Comparison of ENCODE assay signal across 28 cellular contexts in the genomic region with DNA sequence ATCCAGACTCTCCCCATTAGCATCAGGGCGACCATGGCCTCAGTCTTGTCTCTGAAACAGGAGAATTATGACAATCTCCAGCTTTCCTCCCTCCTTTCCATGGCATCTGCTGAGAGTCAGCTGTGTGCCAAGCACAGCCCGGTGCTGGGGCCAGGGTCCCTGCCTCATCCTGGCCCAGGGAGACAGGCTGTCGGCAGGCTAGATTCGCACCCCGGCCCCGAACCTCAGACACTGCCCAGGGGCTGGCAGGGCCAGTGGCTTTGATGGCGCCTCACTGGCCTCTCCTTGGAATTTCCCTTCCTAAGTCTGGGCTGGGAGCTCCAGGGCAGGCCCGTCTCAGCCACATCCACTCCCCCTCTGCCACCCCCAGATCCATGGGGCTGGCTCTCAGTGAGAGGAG. TPM values are rescaled to one million over a fixed set of nuclear protein-coding genes. Genes with fewer than 3 reads are reported as not detected.
DNase-seq lines count a peak whose midpoint lies in the region; ATAC-seq, FAIRE-seq and TF ChIP-seq lines count a peak whose summit lies in the region.
"Had no signal": no experiment of that assay in that cellular context is flagged by ENCODE, and none has a peak within 500 bp of the region (broad histone marks: within the 10 kb centered on the region; RNA-seq: fewer than 3 reads in every experiment).

No MANE protein-coding gene starts in this region.

- H2BK20ac ChIP-seq in H1 (ENCODE audit: low read length), result no peak overlapping the region

- peaks cover 20% of the 10 kb centered on the region for H3K9me3 Mint-ChIP-seq in activated CD8-positive, alpha-beta T cell treated with anti-CD3 and anti-CD28 coated beads, Interleukin-2, amount 10 ng/mL, durations not matched to agents 7 days and 5 days (ENCODE audit: insufficient read depth)
- H3K9me3 Mint-ChIP-seq in activated CD8-positive, alpha-beta T cell treated with anti-CD3 and anti-CD28 coated beads for 36 hours, result peaks cover 11% of the 10 kb centered on the region

- H3K27me3 ChIP-seq in H1 (replicated peaks in 1 of 4; ENCODE audit: control insufficient read depth in 3 of 4, extremely low read depth in 1 of 4, insufficient read depth in 3 of 4, low read length in 3 of 4) (no peaks in the 10 kb centered on the region; a peak in 2 of 7 replicates), neuronal stem cell (ENCODE audit: control insufficient read depth in 3 of 3, insufficient read depth in 3 of 3, low read depth in 1 of 3, low read length in 3 of 3) (peaks cover 0 to 14% (median 0%) of the 10 kb centered on the region in 3 experiments), SJCRH30 (no peaks in the 10 kb centered on the region)
- H3K27me3 ChIP-seq: BE2C, BLaER1 had no signal

- WGBS in H1 (ENCODE audit: extremely low coverage in 1 of 2, insufficient coverage in 1 of 2, insufficient read length in 1 of 2, insufficient replicate concordance in 2 of 2, low coverage in 1 of 2, low lambda C conversion rate in 2 of 2, missing lambda C conversion rate in 1 of 2), 2 experiments, result 91% methylated on average over 8 of the region's 8 CpGs; no CpG with 5 or more reads in 1 of the 2 experiments
- no CpG with 5 or more reads among the region's 8 CpGs for WGBS in neuronal stem cell (ENCODE audit: extremely low coverage in 2 of 2, insufficient read length in 2 of 2, insufficient replicate concordance in 1 of 2), 2 donors

- TF ChIP-seq CTCF in activated CD8-positive, alpha-beta T cell treated with anti-CD3 and anti-CD28 coated beads for 36 hours (IDR thresholded peaks at IDR 0.05), result no peak
- TF ChIP-seq CTCF in H1 (IDR thresholded peaks at IDR 0.05; ENCODE audit: control extremely low read depth in 1 of 3, insufficient read depth in 1 of 3, low read depth in 1 of 3, low read length in 3 of 3), result no peak
- TF ChIP-seq CTCF in kidney (IDR thresholded peaks at IDR 0.05; ENCODE audit: borderline replicate concordance, extremely low read depth, insufficient read depth), result no peak

- H3K14ac ChIP-seq in H1 (ENCODE audit: insufficient read length) (no peak overlapping the region), neuronal stem cell (ENCODE audit: low read length) (no peak overlapping the region)

- H3K4me3 Mint-ChIP-seq in activated CD8-positive, alpha-beta T cell treated with anti-CD3 and anti-CD28 coated beads, Interleukin-2, amount 10 ng/mL, durations not matched to agents 7 days and 5 days, result no peak overlapping the region
- H3K4me3 Mint-ChIP-seq in activated CD8-positive, alpha-beta T cell treated with anti-CD3 and anti-CD28 coated beads for 36 hours, result no peak overlapping the region
- H3K4me3 Mint-ChIP-seq: CD14-positive monocyte; CD4-positive, alpha-beta memory T cell; CD4-positive, CD25-positive, alpha-beta regulatory T cell; CD8-positive, alpha-beta memory T cell had no signal

- H2BK12ac ChIP-seq in H1 (ENCODE audit: low read depth, low read length) (no peak overlapping the region), neuronal stem cell (ENCODE audit: low read length) (no peak overlapping the region)

- no peak overlapping the region for H3K4ac ChIP-seq in H1 (replicated peaks; ENCODE audit: insufficient read length, low read depth, low read length)
- no peak overlapping the region for H3K4ac ChIP-seq in neuronal stem cell (ENCODE audit: low read length)

- H3K9ac ChIP-seq in H1 (replicated peaks in 1 of 4; ENCODE audit: extremely low read depth in 1 of 4, low read depth in 3 of 4, low read length in 3 of 4) (no peak overlapping the region), kidney (ENCODE audit: low read length in 2 of 2) (no peak overlapping the region), neuronal stem cell (ENCODE audit: low read depth, low read length, poor library complexity) (no peak overlapping the region)
- H3K9ac ChIP-seq: BLaER1 had no signal

- H3K4me3 ChIP-seq in H1 (ENCODE audit: extremely low read depth in 1 of 4, insufficient read depth in 2 of 4, low read depth in 3 of 4, low read length in 4 of 4) (no peak overlapping the region), kidney (ENCODE audit: low read length in 2 of 2) (no peak overlapping the region), neuronal stem cell (ENCODE audit: low read length in 2 of 2) (no peak overlapping the region), SJCRH30 (no peak overlapping the region)
- H3K4me3 ChIP-seq: A549, BLaER1, GM12878 had no signal

- no peaks in the 10 kb centered on the region for H4K20me1 ChIP-seq in H1 (replicated peaks in 1 of 2; ENCODE audit: control insufficient read depth in 1 of 2, insufficient read depth in 2 of 2, low read length in 2 of 2)
- H4K20me1 ChIP-seq: BLaER1 had no signal

- H3K36me3 Mint-ChIP-seq in activated CD8-positive, alpha-beta T cell treated with anti-CD3 and anti-CD28 coated beads, Interleukin-2, amount 10 ng/mL, durations not matched to agents 7 days and 5 days (ENCODE audit: low read depth), result peaks cover 4% of the 10 kb centered on the region
- H3K36me3 Mint-ChIP-seq in activated CD8-positive, alpha-beta T cell treated with anti-CD3 and anti-CD28 coated beads for 36 hours (ENCODE audit: low read depth), result no peaks in the 10 kb centered on the region
- H3K36me3 Mint-ChIP-seq: CD14-positive monocyte; CD4-positive, CD25-positive, alpha-beta regulatory T cell had no signal

- no peaks in the 10 kb centered on the region for H3K4me1 Mint-ChIP-seq in activated CD8-positive, alpha-beta T cell treated with anti-CD3 and anti-CD28 coated beads, Interleukin-2, amount 10 ng/mL, durations not matched to agents 7 days and 5 days (ENCODE audit: low read depth)
- H3K4me1 Mint-ChIP-seq in activated CD8-positive, alpha-beta T cell treated with anti-CD3 and anti-CD28 coated beads for 36 hours (ENCODE audit: low read depth), result no peaks in the 10 kb centered on the region
- H3K4me1 Mint-ChIP-seq: CD14-positive monocyte; CD4-positive, alpha-beta memory T cell; CD4-positive, CD25-positive, alpha-beta regulatory T cell; CD8-positive, alpha-beta memory T cell had no signal

- H3K4me1 ChIP-seq in H1 (replicated peaks in 1 of 4; ENCODE audit: control insufficient read depth in 3 of 4, insufficient read depth in 4 of 4, low read length in 3 of 4) (no peaks in the 10 kb centered on the region; a peak in 3 of 7 replicates), kidney (ENCODE audit: control insufficient read depth in 1 of 2, insufficient read depth in 1 of 2, low read depth in 1 of 2, low read length in 2 of 2) (no peaks in the 10 kb centered on the region), neuronal stem cell (ENCODE audit: control insufficient read depth in 2 of 2, insufficient read depth in 1 of 2, low read depth in 1 of 2, low read length in 2 of 2) (no peaks in the 10 kb centered on the region), SJCRH30 (peaks cover 11% of the 10 kb centered on the region)
- H3K4me1 ChIP-seq: A549, BE2C had no signal

- intact Hi-C loops in activated CD8-positive, alpha-beta T cell treated with anti-CD3 and anti-CD28 coated beads for 36 hours (cut with micrococcal nuclease), result no loop called here
- intact Hi-C loops in kidney (cut with DNase I), result no loop called here

- H3K79me1 ChIP-seq in H1 (ENCODE audit: low read depth, low read length) (no peaks in the 10 kb centered on the region), neuronal stem cell (ENCODE audit: low read depth, low read length) (no peaks in the 10 kb centered on the region)

- FAIRE-seq in H1 (lab: Jason Lieb, UNC), result no peak
- FAIRE-seq in kidney (lab: Jason Lieb, UNC), result no peak
- FAIRE-seq: A549, GM12878, GM12892, GM18507 had no signal

- no peak overlapping the region for H3K4me2 ChIP-seq in H1 (ENCODE audit: insufficient read depth in 1 of 2, low read depth in 2 of 2, low read length in 2 of 2)
- no peak overlapping the region for H3K4me2 ChIP-seq in neuronal stem cell (ENCODE audit: insufficient read depth, low read length, poor library complexity, severe bottlenecking)
- H3K4me2 ChIP-seq: A549, BLaER1 had no signal

- POLR2A ChIA-PET in activated CD8-positive, alpha-beta T cell treated with anti-CD3 and anti-CD28 coated beads, Interleukin-2, amount 10 ng/mL, durations not matched to agents 7 days and 5 days (lab: Charles Lee), result no interaction called here
- POLR2A ChIA-PET in activated CD8-positive, alpha-beta T cell treated with anti-CD3 and anti-CD28 coated beads for 36 hours (lab: Charles Lee), result no interaction called here
- POLR2A ChIA-PET in H1 (lab: Charles Lee; ENCODE audit: partially characterized antibody), result interaction anchor here (1.5 kb wide), 1 partner anchor 10 kb away, joined by 7 read pairs; no protein-coding TSS in a partner anchor

- no peak for TF ChIP-seq EP300 in H1 (IDR thresholded peaks at IDR 0.05; ENCODE audit: borderline replicate concordance in 1 of 2, low read depth in 2 of 2, low read length in 2 of 2)

- TF ChIP-seq RAD21 in H1 (IDR thresholded peaks at IDR 0.05 in 1 of 2, conservative IDR thresholded peaks at IDR 0.05 in 1 of 2; ENCODE audit: low read depth in 2 of 2, low read length in 2 of 2), result no peak

- H2BK120ac ChIP-seq in H1 (replicated peaks; ENCODE audit: low read depth, low read length) (no peak overlapping the region), neuronal stem cell (ENCODE audit: low read depth, low read length) (no peak overlapping the region)

- H3K79me2 ChIP-seq in H1 (ENCODE audit: control insufficient read depth in 1 of 2, insufficient read depth in 2 of 2, low read length in 2 of 2), result no peaks in the 10 kb centered on the region

- no peak overlapping the region for H3K18ac ChIP-seq in H1 (ENCODE audit: extremely low read depth, low read length)
- peak overlapping the region; percentile 29 for H3K18ac ChIP-seq in neuronal stem cell (ENCODE audit: low read length)

- ATAC-seq in activated CD8-positive, alpha-beta T cell treated with anti-CD3 and anti-CD28 coated beads, Interleukin-2, amount 10 ng/mL, durations not matched to agents 7 days and 5 days, result no peak
- no peak for ATAC-seq in activated CD8-positive, alpha-beta T cell treated with anti-CD3 and anti-CD28 coated beads for 36 hours
- ATAC-seq: GM12878 had no signal

- H3K56ac ChIP-seq in H1 (replicated peaks; ENCODE audit: insufficient read length, low read depth, low read length), result no peak overlapping the region

- H2BK5ac ChIP-seq in H1 (ENCODE audit: low read depth, low read length), result no peak overlapping the region
- peak overlapping the region; percentile 10 for H2BK5ac ChIP-seq in neuronal stem cell (ENCODE audit: low read length)

- H4K8ac ChIP-seq in H1 (ENCODE audit: extremely low read depth, insufficient read depth, low read length), result peak overlapping the region; percentile 43; the same call in 1 of the 2 replicates
- H4K8ac ChIP-seq in neuronal stem cell (ENCODE audit: low read depth, low read length), result no peak overlapping the region

- H3K23me2 ChIP-seq in H1 (ENCODE audit: low read depth, low read length), result no peaks in the 10 kb centered on the region

- no peak for DNase-seq in activated CD8-positive, alpha-beta T cell treated with anti-CD3 and anti-CD28 coated beads, Interleukin-2, amount 10 ng/mL, durations not matched to agents 7 days and 5 days
- no peak for DNase-seq in activated CD8-positive, alpha-beta T cell treated with anti-CD3 and anti-CD28 coated beads for 36 hours
- DNase-seq in H1 (ENCODE audit: low read depth in 1 of 2, low spot score in 2 of 2) (no peak), kidney (peak; percentile 54), neuronal stem cell (ENCODE audit: low spot score) (no peak), SJCRH30 (no peak), NCI-H1105 (lab: John Stamatoyannopoulos, UW) (no peak)
- DNase-seq: BE2C; C1 segment of cervical spinal cord; CD4-positive, alpha-beta memory T cell; CD8-positive, alpha-beta memory T cell; COR-L47; DMS 273 treated with DMSO at 0.1 percent for 48 hours; DMS153; DMS79; EL; GDM1 had no signal

- H2BK15ac ChIP-seq in H1 (ENCODE audit: low read length) (no peak overlapping the region), neuronal stem cell (ENCODE audit: low read length) (no peak overlapping the region)

- H4K5ac ChIP-seq in H1 (ENCODE audit: insufficient read length, low read depth, low read length), result no peak overlapping the region

- H2AFZ ChIP-seq in H1 (ENCODE audit: low read length) (no peak overlapping the region), neuronal stem cell (ENCODE audit: low read length) (no peak overlapping the region)

- H3K9me3 ChIP-seq in H1 (ENCODE audit: insufficient read depth in 2 of 2, low read depth in 1 of 2, low read length in 1 of 2), result peaks cover 12 to 18% of the 10 kb centered on the region in 2 experiments
- peaks cover 0 to 17% of the 10 kb centered on the region in 2 donors for H3K9me3 ChIP-seq in kidney (ENCODE audit: control insufficient read depth in 1 of 2, low read length in 2 of 2)
- H3K9me3 ChIP-seq in neuronal stem cell (replicated peaks in 1 of 2; ENCODE audit: control insufficient read depth in 2 of 2, insufficient read depth in 1 of 2, low read depth in 1 of 2, low read length in 2 of 2), result peaks cover 9 to 14% of the 10 kb centered on the region in 2 donors
- peaks cover 11% of the 10 kb centered on the region for H3K9me3 ChIP-seq in SJCRH30 (replicated peaks)

- no peak overlapping the region for H3K27ac ChIP-seq in H1 (ENCODE audit: low read depth, low read length)
- H3K27ac ChIP-seq in kidney (ENCODE audit: low read depth in 2 of 2, low read length in 2 of 2), result no peak overlapping the region
- H3K27ac ChIP-seq in neuronal stem cell (replicated peaks; ENCODE audit: low read length), result no peak overlapping the region
- no peak overlapping the region for H3K27ac ChIP-seq in SJCRH30
- H3K27ac ChIP-seq: 22Rv1, A549, BLaER1 had no signal

- no peaks in the 10 kb centered on the region for H3K27me3 Mint-ChIP-seq in activated CD8-positive, alpha-beta T cell treated with anti-CD3 and anti-CD28 coated beads, Interleukin-2, amount 10 ng/mL, durations not matched to agents 7 days and 5 days (ENCODE audit: low read depth)
- H3K27me3 Mint-ChIP-seq in activated CD8-positive, alpha-beta T cell treated with anti-CD3 and anti-CD28 coated beads for 36 hours, result no peaks in the 10 kb centered on the region

- CTCF ChIA-PET in activated CD8-positive, alpha-beta T cell treated with anti-CD3 and anti-CD28 coated beads, Interleukin-2, amount 10 ng/mL, durations not matched to agents 7 days and 5 days (lab: Charles Lee), result interaction anchor here (0.8 to 1.5 kb wide), 3 partner anchors 9 to 134 kb away, joined by 3 to 4 read pairs (median 3); no protein-coding TSS in a partner anchor
- CTCF ChIA-PET in activated CD8-positive, alpha-beta T cell treated with anti-CD3 and anti-CD28 coated beads for 36 hours (lab: Charles Lee), result interaction anchor here (1.3 kb wide), 1 partner anchor 10 kb away, joined by 3 read pairs; no protein-coding TSS in a partner anchor
- CTCF ChIA-PET in H1 (lab: Charles Lee; ENCODE audit: partially characterized antibody), result interaction anchor here (1.0 to 6.7 kb wide), 9 partner anchors 10 to 400 kb away, joined by 3 to 79 read pairs (median 4); a partner anchor contains a TSS

- no peaks in the 10 kb centered on the region for H3K36me3 ChIP-seq in H1 (ENCODE audit: control insufficient read depth in 2 of 4, insufficient read depth in 4 of 4, low read length in 3 of 4)
- no peaks in the 10 kb centered on the region for H3K36me3 ChIP-seq in kidney (ENCODE audit: control insufficient read depth in 1 of 2, insufficient read depth in 2 of 2, low read length in 2 of 2)
- H3K36me3 ChIP-seq in neuronal stem cell (replicated peaks in 1 of 2; ENCODE audit: control insufficient read depth in 2 of 2, insufficient read depth in 2 of 2, low read length in 2 of 2), result no peaks in the 10 kb centered on the region
- H3K36me3 ChIP-seq in SJCRH30, result no peaks in the 10 kb centered on the region
- H3K36me3 ChIP-seq: BLaER1 had no signal

- no peak for TF ChIP-seq POLR2A in H1 (IDR thresholded peaks at IDR 0.05; ENCODE audit: control extremely low read depth in 1 of 2, low read depth in 2 of 2, low read length in 2 of 2)

- H3K23ac ChIP-seq in H1 (ENCODE audit: insufficient read length) (no peak overlapping the region), neuronal stem cell (ENCODE audit: low read depth, low read length, poor library complexity) (no peak overlapping the region)

- H2AK5ac ChIP-seq in H1 (ENCODE audit: low read depth, low read length) (no peak overlapping the region), neuronal stem cell (ENCODE audit: low read depth, low read length) (no peak overlapping the region)

- no peak overlapping the region for H4K91ac ChIP-seq in H1 (replicated peaks; ENCODE audit: insufficient read length, low read length)
- no peak overlapping the region for H4K91ac ChIP-seq in neuronal stem cell (ENCODE audit: low read depth, low read length, poor library complexity)

- peak overlapping the region; percentile 9 for H3K27ac Mint-ChIP-seq in activated CD8-positive, alpha-beta T cell treated with anti-CD3 and anti-CD28 coated beads, Interleukin-2, amount 10 ng/mL, durations not matched to agents 7 days and 5 days
- no peak overlapping the region for H3K27ac Mint-ChIP-seq in activated CD8-positive, alpha-beta T cell treated with anti-CD3 and anti-CD28 coated beads for 36 hours
- H3K27ac Mint-ChIP-seq: CD14-positive monocyte had no signal

RNA-seq across cellular contexts. Expression of a gene that starts 15.6 kb away (rescaled TPM):
- not detected for total RNA-seq in activated CD8-positive, alpha-beta T cell treated with anti-CD3 and anti-CD28 coated beads, Interleukin-2, amount 10 ng/mL, durations not matched to agents 7 days and 5 days
- not detected for total RNA-seq in activated CD8-positive, alpha-beta T cell treated with anti-CD3 and anti-CD28 coated beads for 36 hours
- total RNA-seq in H1 (2021; fragmentation: NEBNext Ultra II Directional; extraction: Animal tissue kit (Norgen Biotek cat#: 25700)), result 0.38 and 0.63 TPM in 2 replicates
- polyA plus RNA-seq in H1 (2011; rRNA removed) (1.0 and 2.6 TPM in 2 replicates), kidney (ENCODE audit: insufficient read depth, low read depth, low replicate concordance) (not detected)
- 1.5 TPM for polyA plus RNA-seq in H1 (2011; cell fraction: cytosol; rRNA removed)
- 3.8 TPM for polyA plus RNA-seq in H1 (2011; cell fraction: nucleus; rRNA removed)
- 0.64 to 2.1 TPM (median 1.3 TPM) in 4 replicates for polyA plus RNA-seq in H1 (2012, experiment 1 of 2)
- polyA plus RNA-seq in H1 (2012, experiment 2 of 2), result 0.38 TPM
- 0.59 TPM for polyA plus RNA-seq in H1 (2013, experiment 1 of 2)
- 0.63 TPM for polyA plus RNA-seq in H1 (2013, experiment 2 of 2)
- polyA minus RNA-seq in H1 (2011; rRNA and poly(A)+ RNA removed), result 1.2 TPM in 2 replicates
- polyA minus RNA-seq in H1 (2011; cell fraction: cytosol; rRNA and poly(A)+ RNA removed), result not detected
- 1.3 TPM for polyA minus RNA-seq in H1 (2011; cell fraction: nucleus; rRNA and poly(A)+ RNA removed)
- total RNA-seq in kidney, result 0.54 TPM
- 0.18 TPM for polyA plus RNA-seq in neuronal stem cell (2013, experiment 1 of 2)
- 0.12 TPM for polyA plus RNA-seq in neuronal stem cell (2013, experiment 2 of 2)
- 2.5 and 3.4 TPM in 2 replicates for total RNA-seq in SJCRH30 (2014; rRNA removed; shearing (Covaris generic))
- total RNA-seq: A172; CD4-positive, alpha-beta memory T cell; CD4-positive, CD25-positive, alpha-beta regulatory T cell; CD8-positive, alpha-beta memory T cell; Daoy; G401; GM12878 had no signal
- polyA plus RNA-seq: A549; CD14-positive monocyte; CD4-positive, alpha-beta memory T cell; CD4-positive, CD25-positive, alpha-beta regulatory T cell; CD8-positive, alpha-beta memory T cell; GM12878 had no signal

RNA-seq across cellular contexts. Expression of a gene that starts 42.6 kb away (rescaled TPM):
- total RNA-seq in activated CD8-positive, alpha-beta T cell treated with anti-CD3 and anti-CD28 coated beads, Interleukin-2, amount 10 ng/mL, durations not matched to agents 7 days and 5 days, result not detected
- total RNA-seq in activated CD8-positive, alpha-beta T cell treated with anti-CD3 and anti-CD28 coated beads for 36 hours, result not detected
- total RNA-seq in H1 (2021; fragmentation: NEBNext Ultra II Directional; extraction: Animal tissue kit (Norgen Biotek cat#: 25700)), result 0.29 TPM in 1 of 2 replicates, not detected in the other
- polyA plus RNA-seq in H1 (2011; rRNA removed) (0.18 and 0.24 TPM in 2 replicates), kidney (ENCODE audit: insufficient read depth, low read depth, low replicate concordance) (0.39 TPM)
- 0.17 TPM for polyA plus RNA-seq in H1 (2011; cell fraction: cytosol; rRNA removed)
- polyA plus RNA-seq in H1 (2011; cell fraction: nucleus; rRNA removed), result 0.76 TPM
- 0.11 to 0.53 TPM (median 0.31 TPM) in 4 replicates for polyA plus RNA-seq in H1 (2012, experiment 1 of 2)
- 0.12 TPM for polyA plus RNA-seq in H1 (2012, experiment 2 of 2)
- polyA plus RNA-seq in H1 (2013, experiment 1 of 2), result 0.20 TPM
- polyA plus RNA-seq in H1 (2013, experiment 2 of 2), result 0.26 TPM
- 0.10 and 0.22 TPM in 2 replicates for polyA minus RNA-seq in H1 (2011; rRNA and poly(A)+ RNA removed)
- not detected for polyA minus RNA-seq in H1 (2011; cell fraction: cytosol; rRNA and poly(A)+ RNA removed)
- polyA minus RNA-seq in H1 (2011; cell fraction: nucleus; rRNA and poly(A)+ RNA removed), result 0.40 TPM
- not detected for total RNA-seq in kidney
- not detected for polyA plus RNA-seq in neuronal stem cell (2013, experiment 1 of 2)
- not detected for polyA plus RNA-seq in neuronal stem cell (2013, experiment 2 of 2)
- total RNA-seq in SJCRH30 (2014; rRNA removed; shearing (Covaris generic)), result 2.2 and 2.5 TPM in 2 replicates
- total RNA-seq: A172; CD8-positive, alpha-beta memory T cell; Daoy; G401; GM12878 had no signal
- polyA plus RNA-seq: A549; CD14-positive monocyte; CD4-positive, CD25-positive, alpha-beta regulatory T cell; CD8-positive, alpha-beta memory T cell; GM12878 had no signal

RNA-seq across cellular contexts. Expression of a gene that starts 59.1 kb away (rescaled TPM):
- not detected for total RNA-seq in activated CD8-positive, alpha-beta T cell treated with anti-CD3 and anti-CD28 coated beads, Interleukin-2, amount 10 ng/mL, durations not matched to agents 7 days and 5 days
- total RNA-seq in activated CD8-positive, alpha-beta T cell treated with anti-CD3 and anti-CD28 coated beads for 36 hours, result under 1 TPM; 0.11 to 0.25 TPM
- total RNA-seq in H1 (2021; fragmentation: NEBNext Ultra II Directional; extraction: Animal tissue kit (Norgen Biotek cat#: 25700)), result 0.69 and 0.74 TPM in 2 replicates
- 0.76 and 1.0 TPM in 2 replicates for polyA plus RNA-seq in H1 (2011; rRNA removed)
- 0.79 TPM for polyA plus RNA-seq in H1 (2011; cell fraction: cytosol; rRNA removed)
- polyA plus RNA-seq in H1 (2011; cell fraction: nucleus; rRNA removed), result 2.6 TPM
- polyA plus RNA-seq in H1 (2012, experiment 1 of 2), result 0.29 to 1.0 TPM (median 0.65 TPM) in 4 replicates
- 0.41 TPM for polyA plus RNA-seq in H1 (2012, experiment 2 of 2)
- polyA plus RNA-seq in H1 (2013, experiment 1 of 2), result 0.39 TPM
- 0.29 TPM for polyA plus RNA-seq in H1 (2013, experiment 2 of 2)
- 0.13 and 0.73 TPM in 2 replicates for polyA minus RNA-seq in H1 (2011; rRNA and poly(A)+ RNA removed)
- 0.29 TPM for polyA minus RNA-seq in H1 (2011; cell fraction: cytosol; rRNA and poly(A)+ RNA removed)
- 0.60 TPM for polyA minus RNA-seq in H1 (2011; cell fraction: nucleus; rRNA and poly(A)+ RNA removed)
- total RNA-seq in kidney, result 32.1 TPM
- 20.0 TPM for polyA plus RNA-seq in kidney (ENCODE audit: insufficient read depth, low read depth, low replicate concordance)
- 0.17 TPM for polyA plus RNA-seq in neuronal stem cell (2013, experiment 1 of 2)
- polyA plus RNA-seq in neuronal stem cell (2013, experiment 2 of 2), result 0.15 TPM
- 3.3 and 3.5 TPM in 2 replicates for total RNA-seq in SJCRH30 (2014; rRNA removed; shearing (Covaris generic))
- total RNA-seq: CD4-positive, CD25-positive, alpha-beta regulatory T cell; CD8-positive, alpha-beta memory T cell; Daoy; G401; GM12878 had no signal
- polyA plus RNA-seq: A549; CD14-positive monocyte; CD4-positive, CD25-positive, alpha-beta regulatory T cell; CD8-positive, alpha-beta memory T cell had no signal
